Comparison of ENCODE assay signal across 16 cellular contexts in genomic region chr12:108335349-108336119, GRCh38. TPM values are rescaled to one million over a fixed set of nuclear protein-coding genes. Genes with fewer than 3 reads are reported as not detected.
DNase-seq lines count a peak whose midpoint lies in the region; ATAC-seq and TF ChIP-seq lines count a peak whose summit lies in the region.
"Had no signal": no experiment of that assay in that cellular context is flagged by ENCODE, and none has a peak within 500 bp of the region (broad histone marks: within the 10 kb centered on the region; RNA-seq: fewer than 3 reads in every experiment).

No MANE protein-coding gene starts in this region.

- no peak overlapping the region for H4K12ac ChIP-seq in trophoblast cell (ENCODE audit: low read depth, low read length)

- peaks cover 82 to 89% of the 10 kb centered on the region in 2 donors for H3K4me1 Mint-ChIP-seq in natural killer cell
- H3K4me1 Mint-ChIP-seq in CD4-positive, alpha-beta T cell (ENCODE audit: low read depth): peaks cover 24% of the 10 kb centered on the region

- H3K36me3 Mint-ChIP-seq in natural killer cell: peaks cover 8% of the 10 kb centered on the region
- no peaks in the 10 kb centered on the region for H3K36me3 Mint-ChIP-seq in CD4-positive, alpha-beta T cell (ENCODE audit: low read depth)

- H3K79me1 ChIP-seq in trophoblast cell (ENCODE audit: low read length): no peaks in the 10 kb centered on the region

- intact Hi-C loops in natural killer cell (cut with micrococcal nuclease): loop anchor here (2.0 to 10.0 kb wide), 4 partner anchors 17 to 299 kb away; partner anchors contain the start of gene SELPLG
- intact Hi-C loops in CD4-positive, alpha-beta T cell (cut with DNase I, micrococcal nuclease): no loop called here

- no peak overlapping the region for H2BK12ac ChIP-seq in trophoblast cell (ENCODE audit: low read length)

- H2AFZ ChIP-seq in trophoblast cell (ENCODE audit: insufficient read depth, low read length, poor library complexity): no peak overlapping the region

- no peak overlapping the region for H3K4me3 ChIP-seq in trophoblast cell (ENCODE audit: low read depth, low read length)
- H3K4me3 ChIP-seq in WERI-Rb-1 (ENCODE audit: low read depth, low read length): no peak overlapping the region
- H3K4me3 ChIP-seq: colonic mucosa, mucosa of descending colon, testis had no signal

- no CpG with 5 or more reads among the region's 4 CpGs for WGBS in trophoblast cell (ENCODE audit: extremely low coverage, insufficient coverage, insufficient read length)

- peak; percentile 66 for ATAC-seq in GM18517 (IDR thresholded peaks at IDR 0.05; ENCODE audit: unreplicated experiment)
- ATAC-seq in GM21529 (IDR thresholded peaks at IDR 0.05; ENCODE audit: unreplicated experiment): peak; percentile 64
- peak; percentile 37 for ATAC-seq in HG03469 (IDR thresholded peaks at IDR 0.05; ENCODE audit: unreplicated experiment)
- ATAC-seq in natural killer cell: no peak
- no peak for ATAC-seq in CD4-positive, alpha-beta T cell (ENCODE audit: poor library complexity)
- ATAC-seq: mucosa of descending colon had no signal

- H3K9me3 ChIP-seq in CD4-positive, alpha-beta T cell (ENCODE audit: control insufficient read depth, low read length): no peaks in the 10 kb centered on the region
- H3K9me3 ChIP-seq in trophoblast cell (ENCODE audit: insufficient read depth, low read depth, low read length): no peaks in the 10 kb centered on the region
- no peaks in the 10 kb centered on the region for H3K9me3 ChIP-seq in WERI-Rb-1 (ENCODE audit: severe bottlenecking)
- H3K9me3 ChIP-seq: colonic mucosa, mucosa of descending colon, testis had no signal

- no peak overlapping the region for H3K18ac ChIP-seq in trophoblast cell (ENCODE audit: low read length)

- peaks cover 2 to 5% of the 10 kb centered on the region in 2 experiments for H3K4me1 ChIP-seq in trophoblast cell (ENCODE audit: control insufficient read depth in 1 of 2, insufficient read depth in 2 of 2, low read length in 2 of 2)
- H3K4me1 ChIP-seq: colonic mucosa, testis had no signal

- H3K4me3 Mint-ChIP-seq in natural killer cell: peak overlapping the region; percentile 80
- no peak overlapping the region for H3K4me3 Mint-ChIP-seq in CD4-positive, alpha-beta T cell
- H3K4me3 Mint-ChIP-seq: T-helper 2 cell treated with Interferon-gamma antibody and Interleukin-4, amounts not matched to agents 5 μg/mL and 100 μg/mL, for 36 hours had no signal

- H3K27ac Mint-ChIP-seq in natural killer cell: peak overlapping the region; percentile 94 to 96
- H3K27ac Mint-ChIP-seq in CD4-positive, alpha-beta T cell: no peak overlapping the region
- H3K27ac Mint-ChIP-seq: T-helper 2 cell treated with Interferon-gamma antibody and Interleukin-4, amounts not matched to agents 5 μg/mL and 100 μg/mL, for 36 hours had no signal

- CTCF ChIA-PET in CD4-positive, alpha-beta T cell (lab: Charles Lee): no interaction called here

- no peak overlapping the region for H3K23ac ChIP-seq in trophoblast cell (ENCODE audit: low read length)

- POLR2A ChIA-PET in CD4-positive, alpha-beta T cell (lab: Charles Lee): no interaction called here

- H3K79me2 ChIP-seq in trophoblast cell (ENCODE audit: control insufficient read depth, insufficient read depth, low read length, poor library complexity): no peaks in the 10 kb centered on the region

- no peaks in the 10 kb centered on the region for H3K9me3 Mint-ChIP-seq in natural killer cell
- H3K9me3 Mint-ChIP-seq in CD4-positive, alpha-beta T cell: no peaks in the 10 kb centered on the region
- H3K9me3 Mint-ChIP-seq: T-helper 2 cell treated with Interferon-gamma antibody and Interleukin-4, amounts not matched to agents 5 μg/mL and 100 μg/mL, for 36 hours had no signal

- H3K27me3 ChIP-seq in CD4-positive, alpha-beta T cell (ENCODE audit: control insufficient read depth, insufficient read depth, low read length): peaks cover 20% of the 10 kb centered on the region
- no peaks in the 10 kb centered on the region for H3K27me3 ChIP-seq in trophoblast cell (ENCODE audit: insufficient read depth, low read length)
- peaks cover 21% of the 10 kb centered on the region for H3K27me3 ChIP-seq in WERI-Rb-1 (ENCODE audit: insufficient read depth, low read depth, severe bottlenecking)
- H3K27me3 ChIP-seq: colonic mucosa, testis had no signal

- H2AK5ac ChIP-seq in trophoblast cell (ENCODE audit: low read length): no peak overlapping the region

- TF ChIP-seq CTCF in natural killer cell (IDR thresholded peaks at IDR 0.05): no peak
- no peak for TF ChIP-seq CTCF in CD4-positive, alpha-beta T cell (IDR thresholded peaks at IDR 0.05)
- no peak for TF ChIP-seq CTCF in WERI-Rb-1 (IDR thresholded peaks at IDR 0.05; ENCODE audit: low read depth, low read length)

- H2BK120ac ChIP-seq in trophoblast cell (ENCODE audit: insufficient read depth, low read length, poor library complexity): no peak overlapping the region

- H3K27ac ChIP-seq in CD4-positive, alpha-beta T cell (ENCODE audit: low read depth, low read length): no peak overlapping the region
- H3K27ac ChIP-seq in trophoblast cell (ENCODE audit: low read depth, low read length) (no peak overlapping the region), WERI-Rb-1 (no peak overlapping the region)
- H3K27ac ChIP-seq: testis had no signal

- H2BK5ac ChIP-seq in trophoblast cell (ENCODE audit: low read depth, low read length, poor library complexity): no peak overlapping the region

- DNase-seq in natural killer cell (no peak), NAMALWA (ENCODE audit: low spot score) (no peak), trophoblast cell (no peak), WERI-Rb-1 (no peak)
- no peak for DNase-seq in CD4-positive, alpha-beta T cell
- DNase-seq: colonic mucosa; glutamatergic neuron; IMR-90; mucosa of descending colon; NCI-H748 treated with DMSO at 0.1 percent for 48 hours; stimulated activated CD4-positive, alpha-beta T cell treated with anti-CD3 and anti-CD28 coated beads, Interleukin-15, amount 100 ng/mL, for 24 hours; testis had no signal

- H3K27me3 Mint-ChIP-seq in natural killer cell (ENCODE audit: low read depth in 2 of 2): no peaks in the 10 kb centered on the region
- peaks cover 25% of the 10 kb centered on the region for H3K27me3 Mint-ChIP-seq in CD4-positive, alpha-beta T cell

- H3K36me3 ChIP-seq in trophoblast cell (ENCODE audit: control insufficient read depth in 1 of 2, insufficient read depth in 2 of 2, low read length in 2 of 2) (no peaks in the 10 kb centered on the region), WERI-Rb-1 (no peaks in the 10 kb centered on the region)
- H3K36me3 ChIP-seq: colonic mucosa had no signal

- no peak overlapping the region for H3K4ac ChIP-seq in trophoblast cell (ENCODE audit: low read depth, low read length)

- H4K91ac ChIP-seq in trophoblast cell (ENCODE audit: low read depth, low read length): no peak overlapping the region

- no peak overlapping the region for H3K4me2 ChIP-seq in trophoblast cell (ENCODE audit: low read length)

- no peak overlapping the region for H3K14ac ChIP-seq in trophoblast cell (ENCODE audit: low read length)

- no peak overlapping the region for H4K8ac ChIP-seq in trophoblast cell (ENCODE audit: low read depth, low read length)

- no peak overlapping the region for H3K9ac ChIP-seq in trophoblast cell (ENCODE audit: low read length)

RNA-seq across cellular contexts. Expression of gene CMKLR1, which starts 3.6 kb away (rescaled TPM):
- 10 to 100 TPM; 40.7 to 99.1 (median 63.2) TPM for total RNA-seq in natural killer cell
- not detected for total RNA-seq in CD4-positive, alpha-beta T cell
- 0.08 and 0.21 TPM in 2 replicates for polyA plus RNA-seq in trophoblast cell (2013)
- total RNA-seq: IMR-90 had no signal
- polyA plus RNA-seq: IMR-90 had no signal

Comparison
In these comparisons a context has a peak if more than half of its experiments do, and no peak if none do; other contexts are left out.
1. ATAC-seq: peak in GM18517 (single experiment), GM21529 (single experiment) and HG03469 (single experiment); none in natural killer cell (0 of 3) and CD4-positive, alpha-beta T cell (single experiment).
2. RNA of gene CMKLR1, which starts 3.6 kb away (total RNA-seq): 40.7 to 99.1 TPM in natural killer cell; not detected in CD4-positive, alpha-beta T cell; every median in the first group is over 10 times any median in the second.